In genomic region chr10:15262036-15262713, GRCh38 we compare ENCODE assay signal across 9 cellular contexts.
DNase-seq lines count a peak whose midpoint lies in the region; ATAC-seq, FAIRE-seq and TF ChIP-seq lines count a peak whose summit lies in the region.
"Had no signal": no experiment of that assay in that cellular context is flagged by ENCODE, and none has a peak within 500 bp of the region (broad histone marks: within the 10 kb centered on the region; RNA-seq: fewer than 3 reads in every experiment).

No MANE protein-coding gene starts in this region.

- no peak for FAIRE-seq in pancreas (lab: Jason Lieb, UNC)

- TF ChIP-seq EP300 in suprapubic skin (IDR thresholded peaks at IDR 0.05), result no peak

- DNase-seq in EH (ENCODE audit: low read depth) (peak; percentile 36), NCI-H146 (lab: John Stamatoyannopoulos, UW) (peak; percentile 30), fibroblast of mammary gland (ENCODE audit: low read depth) (peak; percentile 42), pancreas (peak in 1 of 6 donors; percentile 26), HK-2 (ENCODE audit: unreplicated experiment) (no peak), NCI-H128 (lab: John Stamatoyannopoulos, UW; ENCODE audit: unreplicated experiment) (no peak), suprapubic skin (ENCODE audit: low spot score in 2 of 2) (no peak)
- DNase-seq: left lung had no signal

- H3K27ac ChIP-seq in pancreas (no peak overlapping the region), suprapubic skin (no peak overlapping the region)
- H3K27ac ChIP-seq: left lung had no signal

- ATAC-seq in pancreas (peak; percentile 58 to 86 (median 79)), HG02610 (IDR thresholded peaks at IDR 0.05; ENCODE audit: unreplicated experiment) (no peak)
- ATAC-seq: left lung had no signal

- H3K9me3 ChIP-seq in pancreas, result no peaks in the 10 kb centered on the region
- no peaks in the 10 kb centered on the region for H3K9me3 ChIP-seq in suprapubic skin
- H3K9me3 ChIP-seq: left lung had no signal

- H3K4me3 ChIP-seq in fibroblast of mammary gland (ENCODE audit: control insufficient read depth, low read depth, low read length) (no peak overlapping the region), pancreas (no peak overlapping the region), suprapubic skin (no peak overlapping the region)
- H3K4me3 ChIP-seq: left lung had no signal

- H3K27me3 ChIP-seq in pancreas (no peaks in the 10 kb centered on the region), suprapubic skin (no peaks in the 10 kb centered on the region)
- H3K27me3 ChIP-seq: left lung had no signal

- H3K36me3 ChIP-seq in pancreas, result no peaks in the 10 kb centered on the region
- H3K36me3 ChIP-seq in suprapubic skin, result no peaks in the 10 kb centered on the region
- H3K36me3 ChIP-seq: left lung had no signal

- intact Hi-C loops in pancreas (cut with DNase I), result no loop called here

- TF ChIP-seq CTCF in fibroblast of mammary gland (conservative IDR thresholded peaks at IDR 0.05; ENCODE audit: control insufficient read depth, insufficient read depth, low read depth, low read length) (peak; percentile 43), pancreas (IDR thresholded peaks at IDR 0.05) (peak in 1 of 4 donors; percentile 17), suprapubic skin (IDR thresholded peaks at IDR 0.05) (no peak)

- WGBS in pancreas, 2 donors, result 40 to 44% methylated on average over 10 of the region's 10 CpGs
- 53% methylated on average over 10 of the region's 10 CpGs for WGBS in suprapubic skin

- no peaks in the 10 kb centered on the region for H3K4me1 ChIP-seq in pancreas
- no peaks in the 10 kb centered on the region for H3K4me1 ChIP-seq in suprapubic skin
- H3K4me1 ChIP-seq: left lung had no signal

- TF ChIP-seq POLR2A in suprapubic skin (IDR thresholded peaks at IDR 0.05), result no peak

Comparison
In these comparisons a context has a peak if more than half of its experiments do, and no peak if none do; other contexts are left out.
1. DNase-seq: peak in EH (single experiment), NCI-H146 (single experiment) and fibroblast of mammary gland (single experiment); none in HK-2 (single experiment), NCI-H128 (single experiment) and suprapubic skin (0 of 2).